In genomic region chr19:45467456-45468158, GRCh38 we compare ENCODE assay signal across 8 cellular contexts. TPM values are rescaled to one million over a fixed set of nuclear protein-coding genes. Genes with fewer than 3 reads are reported as not detected.
DNase-seq lines count a peak whose midpoint lies in the region; ATAC-seq and TF ChIP-seq lines count a peak whose summit lies in the region.

Gene FOSB, plus strand, starts transcription at chr19:45467996. Its CDS starts 591 bp downstream, at chr19:45468587.

- H4K8ac ChIP-seq in IMR-90 (ENCODE audit: low read depth in 2 of 2, low read length in 2 of 2), result peak within 1 kb of the TSS; percentile 37 to 55; a peak in 2 of 4 replicates

- no peak within 1 kb of the TSS for H2BK120ac ChIP-seq in IMR-90 (ENCODE audit: low read depth, low read length)

- peaks cover 25% of the 10 kb centered on the region for H3K36me3 Mint-ChIP-seq in activated T-cell treated with anti-CD3 and anti-CD28 coated beads, Interleukin-2, amount 50 U/mL, for 24 hours (ENCODE audit: low read depth)

- H3K4me1 ChIP-seq in IMR-90 (ENCODE audit: control insufficient read depth, insufficient read depth, low read length) (peaks cover 8% of the 10 kb centered on the region), esophagus (ENCODE audit: control insufficient read depth in 2 of 2, insufficient read depth in 2 of 2, low read length in 1 of 2) (peaks cover 5 to 15% of the 10 kb centered on the region in 2 donors), mucosa of stomach (ENCODE audit: control insufficient read depth, insufficient read depth, low read length) (peaks cover 21% of the 10 kb centered on the region)

- H2AK9ac ChIP-seq in IMR-90 (replicated peaks; ENCODE audit: low read depth, low read length, poor library complexity), result peak within 1 kb of the TSS; percentile 73

- BruUV-seq in IMR-90 (replicated peaks; lab: Mats Ljungman, UMichigan), result no TSS peak

- peaks cover 44% of the 10 kb centered on the region for H3K4me1 Mint-ChIP-seq in activated T-cell treated with anti-CD3 and anti-CD28 coated beads, Interleukin-2, amount 50 U/mL, for 24 hours (ENCODE audit: low read depth)

- H3K14ac ChIP-seq in IMR-90 (replicated peaks; ENCODE audit: low read depth, low read length), result no peak within 1 kb of the TSS; the same call in 1 of the 2 replicates

- no peak within 1 kb of the TSS for H2BK5ac ChIP-seq in IMR-90 (ENCODE audit: low read depth, low read length, poor library complexity, severe bottlenecking)

- peak within 1 kb of the TSS; percentile 73; the same call in 1 of the 2 replicates for H2AK5ac ChIP-seq in IMR-90 (ENCODE audit: low read depth, low read length)

- H2AFZ ChIP-seq in IMR-90 (replicated peaks; ENCODE audit: low read length, poor library complexity), result peak within 1 kb of the TSS; percentile 98

- no peak for TF ChIP-seq CTCF in IMR-90 (conservative IDR thresholded peaks at IDR 0.05; ENCODE audit: low read depth, low read length)

- POLR2A ChIA-PET in IMR-90 (lab: Charles Lee; ENCODE audit: unreplicated experiment), result interaction anchor here (1.5 kb wide), 1 partner anchor 12 kb away, joined by 4 read pairs; no protein-coding TSS in a partner anchor

- H3K4me3 Mint-ChIP-seq in activated T-cell treated with anti-CD3 and anti-CD28 coated beads, Interleukin-2, amount 50 U/mL, for 24 hours, result peak within 1 kb of the TSS; percentile 86

- ATAC-seq in GM21360 (IDR thresholded peaks at IDR 0.05; ENCODE audit: unreplicated experiment) (peak; percentile 33), IMR-90 (ENCODE audit: low read depth) (peak; percentile 48)

- peak within 1 kb of the TSS; percentile 93 for H3K4me2 ChIP-seq in IMR-90 (ENCODE audit: low read depth, low read length)

- no peaks in the 10 kb centered on the region for H3K36me3 ChIP-seq in IMR-90 (ENCODE audit: control insufficient read depth, insufficient read depth, low read length)
- no peaks in the 10 kb centered on the region for H3K36me3 ChIP-seq in esophagus (ENCODE audit: control insufficient read depth in 2 of 2, insufficient read depth in 2 of 2, low read length in 1 of 2)
- no peaks in the 10 kb centered on the region for H3K36me3 ChIP-seq in mucosa of stomach (ENCODE audit: control insufficient read depth, insufficient read depth, low read length)

- 0% methylated on average over 25 of the region's 56 CpGs; no CpG with 5 or more reads in 1 of the 2 experiments for WGBS in IMR-90 (ENCODE audit: extremely low coverage in 2 of 2, insufficient read length in 1 of 2), 2 experiments
- WGBS in esophagus, 2 donors, result 0% methylated on average over 55 to 56 of the region's 56 CpGs

- H4K91ac ChIP-seq in IMR-90 (ENCODE audit: insufficient read depth, low read depth, low read length), result no peak within 1 kb of the TSS

- no peak within 1 kb of the TSS for H3K18ac ChIP-seq in IMR-90 (ENCODE audit: low read depth, low read length)

- peak within 1 kb of the TSS; percentile 41 for H3K23ac ChIP-seq in IMR-90 (ENCODE audit: low read depth, low read length)

- H2BK20ac ChIP-seq in IMR-90 (ENCODE audit: low read depth, low read length), result no peak within 1 kb of the TSS

- dilution Hi-C loops in IMR-90 (cut with HindIII; ENCODE audit: low sequenced_read_pairs, unreplicated experiment), result no loop called here

- no peaks in the 10 kb centered on the region for H3K9me3 Mint-ChIP-seq in activated T-cell treated with anti-CD3 and anti-CD28 coated beads, Interleukin-2, amount 50 U/mL, for 24 hours

- no peak for TF ChIP-seq POLR2A in IMR-90 (IDR thresholded peaks at IDR 0.05; ENCODE audit: low read depth, low read length)

- no peak within 1 kb of the TSS for H4K5ac ChIP-seq in IMR-90 (ENCODE audit: low read depth, low read length)

- DNase-seq in COLO668 (lab: John Stamatoyannopoulos, UW; ENCODE audit: unreplicated experiment) (peak; percentile 95), IMR-90 (peak; percentile 92), OCI-M2 (lab: John Stamatoyannopoulos, UW; ENCODE audit: unreplicated experiment) (peak; percentile 92)
- DNase-seq in activated T-cell treated with anti-CD3 and anti-CD28 coated beads, Interleukin-2, amount 50 U/mL, for 24 hours, result peak; percentile 96
- DNase-seq in stimulated activated CD8-positive, alpha-beta memory T cell treated with anti-CD3 and anti-CD28 coated beads, Interleukin-4, amount 100 ng/mL, for 48 hours, result peak; percentile 95

- H2BK15ac ChIP-seq in IMR-90 (ENCODE audit: low read depth, low read length), result no peak within 1 kb of the TSS

- H3K4me3 ChIP-seq in IMR-90 (ENCODE audit: insufficient read depth, low read depth, low read length) (peak within 1 kb of the TSS; percentile 76), esophagus (ENCODE audit: low read depth in 1 of 2, low read length in 2 of 2) (peak within 1 kb of the TSS; percentile 69 to 75), mucosa of stomach (ENCODE audit: low read length) (peak within 1 kb of the TSS; percentile 51)

- peaks cover 3% of the 10 kb centered on the region; the same call in 1 of the 2 replicates for H3K9me1 ChIP-seq in IMR-90 (ENCODE audit: insufficient read depth, low read length)

- no peak for TF ChIP-seq RAD21 in IMR-90 (IDR thresholded peaks at IDR 0.05; ENCODE audit: low read length)

- in situ Hi-C loops in IMR-90 (cut with MboI; ENCODE audit: low sequenced_read_pairs), result no loop called here

- H3K9me3 ChIP-seq in IMR-90 (ENCODE audit: control insufficient read depth, insufficient read depth, low read length) (no peaks in the 10 kb centered on the region), esophagus (ENCODE audit: control insufficient read depth in 2 of 2, insufficient read depth in 1 of 2, low read depth in 1 of 2, low read length in 1 of 2) (no peaks in the 10 kb centered on the region), mucosa of stomach (ENCODE audit: control insufficient read depth, low read length) (no peaks in the 10 kb centered on the region)

- H3K27ac ChIP-seq in IMR-90 (ENCODE audit: insufficient read depth, low read length), result peak within 1 kb of the TSS; percentile 53; the same call in 1 of the 2 replicates
- H3K27ac ChIP-seq in esophagus (ENCODE audit: low read depth in 2 of 2, low read length in 1 of 2), result peak within 1 kb of the TSS; percentile 95 to 97

- H3K27me3 ChIP-seq in IMR-90 (ENCODE audit: control insufficient read depth, insufficient read depth, low read length), result no peaks in the 10 kb centered on the region
- H3K27me3 ChIP-seq in esophagus (ENCODE audit: control insufficient read depth in 1 of 2, insufficient read depth in 2 of 2, low read length in 2 of 2), result no peaks in the 10 kb centered on the region
- H3K27me3 ChIP-seq in mucosa of stomach (ENCODE audit: control insufficient read depth, insufficient read depth, low read length), result peaks cover 27% of the 10 kb centered on the region

- H3K79me1 ChIP-seq in IMR-90 (ENCODE audit: low read depth in 1 of 2, low read length in 2 of 2), result peaks cover 0 to 16% of the 10 kb centered on the region in 2 experiments; a peak in 2 of 4 replicates

- CTCF ChIA-PET in IMR-90 (lab: Yijun Ruan, JAX), result interaction anchor here (0.6 to 2.6 kb wide), 4 partner anchors 11 to 28 kb away, joined by 3 to 12 read pairs (median 4); no protein-coding TSS in a partner anchor

- 0 out of 2 replicates have a peak within 1 kb of the TSS, but pooled peaks have one; percentile 23 for H3K4ac ChIP-seq in IMR-90 (ENCODE audit: low read depth, low read length)

- peaks cover 15% of the 10 kb centered on the region; the same call in 1 of the 2 replicates for H4K20me1 ChIP-seq in IMR-90 (ENCODE audit: insufficient read depth, low read length)

- peaks cover 10% of the 10 kb centered on the region for H3K27me3 Mint-ChIP-seq in activated T-cell treated with anti-CD3 and anti-CD28 coated beads, Interleukin-2, amount 50 U/mL, for 24 hours

- intact Hi-C loops in IMR-90 (cut with micrococcal nuclease), result loop anchor here (1.0 kb wide), 1 partner anchor 27 kb away; no protein-coding TSS in a partner anchor

- H3K56ac ChIP-seq in IMR-90 (ENCODE audit: extremely low read depth, insufficient read depth, low read length), result no peak within 1 kb of the TSS

- peak within 1 kb of the TSS; percentile 94 for H3K27ac Mint-ChIP-seq in activated T-cell treated with anti-CD3 and anti-CD28 coated beads, Interleukin-2, amount 50 U/mL, for 24 hours

- peak within 1 kb of the TSS; percentile 67 for H3K9ac ChIP-seq in IMR-90 (ENCODE audit: low read depth, low read length)
- H3K9ac ChIP-seq in mucosa of stomach (ENCODE audit: low read length), result peak within 1 kb of the TSS; percentile 92

TF ChIP-seq in IMR-90, 13 proteins besides CTCF, POLR2A, EP300 and RAD21 (continues in another document):
- TF ChIP-seq RFX5 (IDR thresholded peaks at IDR 0.05; ENCODE audit: low read depth, low read length), result no peak
- no peak for TF ChIP-seq MAZ (IDR thresholded peaks at IDR 0.05; ENCODE audit: borderline replicate concordance, low read depth, low read length)
- TF ChIP-seq CHD1 (IDR thresholded peaks at IDR 0.05; ENCODE audit: low read depth, low read length), result no peak
- no peak for TF ChIP-seq MXI1 (IDR thresholded peaks at IDR 0.05; ENCODE audit: borderline replicate concordance, low read depth, low read length)
- no peak for TF ChIP-seq USF2 (IDR thresholded peaks at IDR 0.05; ENCODE audit: low read depth, low read length)
- TF ChIP-seq, protein P1, sequence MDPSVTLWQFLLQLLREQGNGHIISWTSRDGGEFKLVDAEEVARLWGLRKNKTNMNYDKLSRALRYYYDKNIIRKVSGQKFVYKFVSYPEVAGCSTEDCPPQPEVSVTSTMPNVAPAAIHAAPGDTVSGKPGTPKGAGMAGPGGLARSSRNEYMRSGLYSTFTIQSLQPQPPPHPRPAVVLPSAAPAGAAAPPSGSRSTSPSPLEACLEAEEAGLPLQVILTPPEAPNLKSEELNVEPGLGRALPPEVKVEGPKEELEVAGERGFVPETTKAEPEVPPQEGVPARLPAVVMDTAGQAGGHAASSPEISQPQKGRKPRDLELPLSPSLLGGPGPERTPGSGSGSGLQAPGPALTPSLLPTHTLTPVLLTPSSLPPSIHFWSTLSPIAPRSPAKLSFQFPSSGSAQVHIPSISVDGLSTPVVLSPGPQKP (IDR thresholded peaks at IDR 0.05; ENCODE audit: borderline replicate concordance, low read depth, low read length), result peak; percentile 68; the same call in 1 of the 2 replicates
- TF ChIP-seq MAFK (IDR thresholded peaks at IDR 0.05; ENCODE audit: low read depth, low read length), result no peak
- TF ChIP-seq BHLHE40 (IDR thresholded peaks at IDR 0.05; ENCODE audit: low read depth, low read length), result no peak
- no peak for TF ChIP-seq SMC3 (IDR thresholded peaks at IDR 0.05; ENCODE audit: low read depth, low read length)

RNA-seq across cellular contexts. Expression of gene FOSB, which starts in this region (rescaled TPM):
- 11.1 and 31.9 TPM in 2 replicates for total RNA-seq in IMR-90 (2012; rRNA removed)
- polyA plus RNA-seq in IMR-90 (2012; rRNA removed), result 15.6 and 60.1 TPM in 2 replicates
- polyA plus RNA-seq in IMR-90 (2012; cell fraction: cytosol; rRNA removed), result 52.4 and 90.3 TPM in 2 replicates
- 982 and 1,348 TPM in 2 replicates for polyA plus RNA-seq in IMR-90 (2012; cell fraction: nucleus; rRNA removed; ENCODE audit: low replicate concordance)
- polyA plus RNA-seq in esophagus, result 10 to 100 TPM in 1 of 2 donors, 1 to 10 TPM in 1; 1.1 to 13.8 TPM

Comparison
In these comparisons a context has a peak if more than half of its experiments do, and no peak if none do; other contexts are left out.
1. Peak in every context shown above with its lines: DNase-seq, ATAC-seq, H3K4me3 ChIP-seq and H3K27ac ChIP-seq.